In the genomic region with DNA sequence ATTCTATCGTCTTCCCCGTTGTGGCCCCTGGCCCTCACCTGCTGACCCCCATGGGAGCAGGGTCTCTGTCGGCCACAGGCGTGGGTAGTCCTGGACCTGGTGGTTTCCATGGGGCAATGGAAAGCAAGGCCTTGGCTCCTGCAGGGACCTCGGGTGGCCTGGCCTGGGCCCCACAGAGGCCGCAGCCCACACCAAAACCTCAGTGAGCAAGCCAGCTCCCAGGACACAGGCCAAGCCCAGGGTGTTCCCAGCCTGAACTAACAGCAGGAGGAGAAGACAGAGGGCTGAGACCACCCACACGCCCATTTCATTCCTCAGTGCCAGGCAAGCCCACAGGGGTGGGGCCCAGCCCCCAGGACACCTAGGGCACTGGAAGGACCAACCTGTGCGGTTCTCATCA, we compare ENCODE assay signal across 27 cellular contexts.
"Had no signal": no experiment of that assay in that cellular context is flagged by ENCODE, and none has a peak within 500 bp of the region (broad histone marks: within the 10 kb centered on the region; RNA-seq: fewer than 3 reads in every experiment).

No MANE protein-coding gene starts in this region.

- H3K36me3 Mint-ChIP-seq: activated naive CD8-positive, alpha-beta T cell; immature natural killer cell; memory B cell; neural progenitor cell had no signal

- H3K79me2 ChIP-seq: hepatocyte had no signal

- H3K4me2 ChIP-seq: hepatocyte, neural progenitor cell had no signal

- ATAC-seq: effector memory CD8-positive, alpha-beta T cell; esophagus mucosa had no signal

- H3K4me3 Mint-ChIP-seq: activated naive CD8-positive, alpha-beta T cell; activated T-cell treated with anti-CD3 and anti-CD28 coated beads, Interleukin-2, amount 50 U/mL, for 24 hours; effector memory CD8-positive, alpha-beta T cell; immature natural killer cell; memory B cell; neural progenitor cell; stimulated activated naive CD8-positive, alpha-beta T cell treated with anti-CD3 and anti-CD28 coated beads, Interleukin-15, Interleukin-2, amounts not matched to agents 100 ng/mL and 50 ng/mL, for 24 hours had no signal

- H3K4me1 ChIP-seq: neural progenitor cell had no signal

- H3K9me3 ChIP-seq: adrenal gland, ascending aorta, colonic mucosa, left ventricle myocardium inferior, thyroid gland had no signal

- H3K9ac ChIP-seq: neural progenitor cell had no signal

- H3K27ac Mint-ChIP-seq: activated naive CD8-positive, alpha-beta T cell; activated T-cell treated with anti-CD3 and anti-CD28 coated beads, Interleukin-2, amount 50 U/mL, for 24 hours; activated T-helper 2 cell treated with anti-CD3 and anti-CD28 coated beads, Interferon-gamma antibody, Interleukin-2, Interleukin-4, amounts not matched to agents 10 μg/mL and 5 μg/mL and 100 μg/mL, durations not matched to agents 14 hours and 24 hours and 36 hours; immature natural killer cell; memory B cell; neural progenitor cell; progenitor cell of endocrine pancreas; stimulated activated naive CD8-positive, alpha-beta T cell treated with anti-CD3 and anti-CD28 coated beads, Interleukin-15, Interleukin-2, amounts not matched to agents 100 ng/mL and 50 ng/mL, for 24 hours had no signal

- H3K9me3 Mint-ChIP-seq: activated T-cell treated with anti-CD3 and anti-CD28 coated beads, Interleukin-2, amount 50 U/mL, for 24 hours; activated T-helper 2 cell treated with anti-CD3 and anti-CD28 coated beads, Interferon-gamma antibody, Interleukin-2, Interleukin-4, amounts not matched to agents 10 μg/mL and 5 μg/mL and 100 μg/mL, durations not matched to agents 14 hours and 24 hours and 36 hours; effector memory CD8-positive, alpha-beta T cell; immature natural killer cell; memory B cell; neural progenitor cell; stimulated activated naive CD8-positive, alpha-beta T cell treated with anti-CD3 and anti-CD28 coated beads, Interleukin-15, Interleukin-2, amounts not matched to agents 100 ng/mL and 50 ng/mL, for 24 hours had no signal

- DNase-seq: activated CD4-positive, CD25-positive, alpha-beta regulatory T cell treated with anti-CD3 and anti-CD28 coated beads, Interleukin-2, amount 50 U/mL, for 72 hours; activated CD8-positive, alpha-beta memory T cell treated with anti-CD3 and anti-CD28 coated beads for 24 hours; activated CD8-positive, alpha-beta memory T cell treated with anti-CD3 and anti-CD28 coated beads, Interleukin-2, amount 50 U/mL, for 4 hours; activated naive CD4-positive, alpha-beta T cell; activated T-cell treated with anti-CD3 and anti-CD28 coated beads, Interleukin-2, amount 50 U/mL, for 24 hours; adrenal gland; brain microvascular endothelial cell; central memory CD4-positive, alpha-beta T cell; colonic mucosa; dorsolateral prefrontal cortex; effector memory CD8-positive, alpha-beta T cell; glutamatergic neuron; immature natural killer cell; kidney glomerular epithelial cell; left ventricle myocardium inferior; stimulated activated CD4-positive, alpha-beta T cell treated with anti-CD3 and anti-CD28 coated beads, Interleukin-4, amount 100 ng/mL, for 24 hours; thyroid gland; WERI-Rb-1 had no signal

- H3K27me3 ChIP-seq: adrenal gland, ascending aorta, brain microvascular endothelial cell, colonic mucosa, dorsolateral prefrontal cortex, hepatocyte, neural progenitor cell, thyroid gland had no signal

- H2AFZ ChIP-seq: hepatocyte, neural progenitor cell had no signal

- H3K36me3 ChIP-seq: adrenal gland, ascending aorta, brain microvascular endothelial cell, colonic mucosa, left ventricle myocardium inferior, neural progenitor cell, thyroid gland, WERI-Rb-1 had no signal

- H3K4me3 ChIP-seq: adrenal gland, ascending aorta, colonic mucosa, dorsolateral prefrontal cortex, hepatocyte, left ventricle myocardium inferior, neural progenitor cell, thyroid gland had no signal

- H3K27ac ChIP-seq: adrenal gland, ascending aorta, brain microvascular endothelial cell, colonic mucosa, hepatocyte, left ventricle myocardium inferior, neural progenitor cell, thyroid gland, WERI-Rb-1 had no signal
